Comparison of ENCODE assay signal across 30 cellular contexts in genomic region chr7:127270093-127270492, GRCh38. TPM values are rescaled to one million over a fixed set of nuclear protein-coding genes. Genes with fewer than 3 reads are reported as not detected.
"Had no signal": no experiment of that assay in that cellular context is flagged by ENCODE, and none has a peak within 500 bp of the region (broad histone marks: within the 10 kb centered on the region; RNA-seq: fewer than 3 reads in every experiment).

No MANE protein-coding gene starts in this region.

- H3K36me3 Mint-ChIP-seq: mesothelial cell of epicardium had no signal

- H3K4me1 ChIP-seq: colonic mucosa, esophagus squamous epithelium, gastrocnemius medialis, heart right ventricle, left lung, lower lobe of right lung had no signal

- FAIRE-seq: endometrium, islet of Langerhans, keratinocyte had no signal

- H3K9me3 Mint-ChIP-seq: dendritic cell treated with granulocyte-macrophage colony-stimulating factor and Interleukin-4, amounts not matched to agents 40 ng/mL and 50 ng/mL, for 4 days; effector memory CD8-positive, alpha-beta T cell; endodermal cell; mesothelial cell of epicardium had no signal

- DNase-seq: colonic mucosa; cortex of kidney; effector CD8-positive, alpha-beta T cell; effector memory CD8-positive, alpha-beta T cell; endodermal cell; erythroblast; esophagus squamous epithelium; foreskin fibroblast; foreskin melanocyte; gastrocnemius medialis; glutamatergic neuron; head of caudate nucleus; heart right ventricle; hippocampal formation; left cardiac atrium; left lung; left ventricle myocardium superior; lower lobe of right lung; mesenchymal stem cell; mucosa of descending colon had no signal

- H3K27ac ChIP-seq: colonic mucosa, epithelial cell of prostate, esophagus squamous epithelium, gastrocnemius medialis, heart right ventricle, left lung, lower lobe of right lung had no signal

- H3K36me3 ChIP-seq: colonic mucosa, esophagus squamous epithelium, gastrocnemius medialis, heart right ventricle, left lung, lower lobe of right lung had no signal

- H3K27ac Mint-ChIP-seq: dendritic cell treated with granulocyte-macrophage colony-stimulating factor and Interleukin-4, amounts not matched to agents 40 ng/mL and 50 ng/mL, for 4 days; effector memory CD8-positive, alpha-beta T cell; endodermal cell; mesothelial cell of epicardium had no signal

- ATAC-seq: effector memory CD8-positive, alpha-beta T cell; esophagus mucosa; gastrocnemius medialis; heart right ventricle; left cardiac atrium; left lung; left ventricle myocardium superior; lower lobe of right lung; mucosa of descending colon had no signal

- H3K9me3 ChIP-seq: colonic mucosa, esophagus squamous epithelium, gastrocnemius medialis, left lung, lower lobe of right lung, mucosa of descending colon had no signal

- H3K27me3 ChIP-seq: colonic mucosa had no signal

- H3K4me3 Mint-ChIP-seq: dendritic cell treated with granulocyte-macrophage colony-stimulating factor and Interleukin-4, amounts not matched to agents 40 ng/mL and 50 ng/mL, for 4 days; effector memory CD8-positive, alpha-beta T cell; endodermal cell; mesothelial cell of epicardium had no signal

- H3K4me3 ChIP-seq: colonic mucosa, esophagus squamous epithelium, gastrocnemius medialis, heart right ventricle, left lung, lower lobe of right lung, mucosa of descending colon had no signal

- H3K4me1 Mint-ChIP-seq: endodermal cell, mesothelial cell of epicardium had no signal

RNA-seq across cellular contexts. Expression of gene GRM8, which starts 17.4 kb away (rescaled TPM):
- total RNA-seq: dermis microvascular lymphatic vessel endothelial cell, esophagus mucosa, gastrocnemius medialis, glomerular endothelial cell, left ventricle myocardium superior, lower lobe of right lung, lung microvascular endothelial cell had no signal
- polyA plus RNA-seq: keratinocyte had no signal
